12 cellular contexts compared by ENCODE assay signal in the genomic region with DNA sequence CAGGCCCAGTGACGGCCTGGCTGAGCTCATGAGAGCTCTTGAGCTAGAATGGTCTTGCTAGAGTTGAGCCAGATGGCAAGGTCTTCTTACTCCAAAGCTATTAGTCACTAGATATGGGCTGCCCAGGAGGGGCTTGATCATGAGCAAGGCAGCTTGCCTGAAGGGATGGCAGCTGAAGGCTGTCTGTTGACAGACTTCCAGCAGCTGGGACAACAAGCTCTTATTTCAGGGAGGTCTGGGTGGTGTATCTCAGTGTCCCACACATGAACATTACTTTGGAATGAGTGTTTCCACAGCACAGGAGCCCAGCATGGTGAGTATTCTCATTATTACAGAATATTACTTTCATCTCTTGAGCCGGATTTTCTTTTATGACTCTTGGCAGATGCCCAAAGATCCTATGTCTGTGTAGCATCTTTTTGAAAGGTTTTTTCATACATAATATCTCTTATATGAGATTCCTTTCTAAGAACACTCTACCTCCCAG.
DNase-seq lines count a peak whose midpoint lies in the region; ATAC-seq, FAIRE-seq and TF ChIP-seq lines count a peak whose summit lies in the region.
"Had no signal": no experiment of that assay in that cellular context is flagged by ENCODE, and none has a peak within 500 bp of the region (broad histone marks: within the 10 kb centered on the region; RNA-seq: fewer than 3 reads in every experiment).

No MANE protein-coding gene starts in this region.

- CTCF ChIA-PET in RWPE1 (lab: Yijun Ruan, JAX): no interaction called here

- no peak for TF ChIP-seq POLR2A in gastroesophageal sphincter (IDR thresholded peaks at IDR 0.05)

- H3K36me3 ChIP-seq in left ventricle myocardium inferior (no peaks in the 10 kb centered on the region), gastroesophageal sphincter (no peaks in the 10 kb centered on the region)
- H3K36me3 ChIP-seq: prostate gland had no signal

- POLR2A ChIA-PET in RWPE1 (lab: Yijun Ruan, JAX; ENCODE audit: low non-redundant PET): no interaction called here

- no peak for TF ChIP-seq EP300 in gastroesophageal sphincter (IDR thresholded peaks at IDR 0.05)

- H3K27me3 ChIP-seq in left ventricle myocardium inferior (ENCODE audit: low read depth) (no peaks in the 10 kb centered on the region), gastroesophageal sphincter (no peaks in the 10 kb centered on the region)

- TF ChIP-seq CTCF in left ventricle myocardium inferior (IDR thresholded peaks at IDR 0.05; ENCODE audit: borderline replicate concordance) (no peak), RWPE1 (conservative IDR thresholded peaks at IDR 0.05; ENCODE audit: low read depth) (no peak), gastroesophageal sphincter (IDR thresholded peaks at IDR 0.05) (no peak)

- no peaks in the 10 kb centered on the region for H3K9me3 ChIP-seq in left ventricle myocardium inferior (replicated peaks)
- no peaks in the 10 kb centered on the region for H3K9me3 ChIP-seq in gastroesophageal sphincter
- H3K9me3 ChIP-seq: prostate gland had no signal

- H3K4me1 ChIP-seq in left ventricle myocardium inferior (peaks cover 8% of the 10 kb centered on the region), gastroesophageal sphincter (peaks cover 0 to 8% (median 0%) of the 10 kb centered on the region in 3 donors)
- H3K4me1 ChIP-seq: prostate gland had no signal

- H3K4me3 ChIP-seq in left ventricle myocardium inferior (no peak overlapping the region), gastroesophageal sphincter (no peak overlapping the region)
- H3K4me3 ChIP-seq: prostate gland had no signal

- intact Hi-C loops in Right ventricle myocardium inferior (cut with DNase I) (no loop called here), left ventricle myocardium inferior (cut with micrococcal nuclease) (no loop called here)

- ATAC-seq in Right ventricle myocardium inferior: peak; percentile 69
- ATAC-seq in gastroesophageal sphincter: peak; percentile 43
- no peak for ATAC-seq in HG02852 (IDR thresholded peaks at IDR 0.05; ENCODE audit: unreplicated experiment)
- ATAC-seq in GM21786 (IDR thresholded peaks at IDR 0.05; ENCODE audit: unreplicated experiment): no peak
- ATAC-seq: Panc1 had no signal

- H3K27ac ChIP-seq in left ventricle myocardium inferior (replicated peaks) (no peak overlapping the region), RWPE1 (peak overlapping the region; percentile 75), gastroesophageal sphincter (no peak overlapping the region)
- H3K27ac ChIP-seq: prostate gland had no signal

- WGBS in gastroesophageal sphincter (ENCODE audit: low coverage in 1 of 2), 2 donors: 46 to 60% methylated on average over 1 to 2 of the region's 2 CpGs

- DNase-seq in Right ventricle myocardium inferior (ENCODE audit: missing footprints) (peak; percentile 68), left ventricle myocardium inferior (no peak), RWPE1 (ENCODE audit: low spot score) (no peak), urothelium cell line (ENCODE audit: low spot score) (peak; percentile 57), GM19239 (ENCODE audit: insufficient read length, low spot score) (no peak)
- DNase-seq: activated CD4-positive, alpha-beta T cell treated with anti-CD3 and anti-CD28 coated beads for 4 hours had no signal

- FAIRE-seq in urothelium cell line (lab: Jason Lieb, UNC) (no peak), GM19239 (lab: Jason Lieb, UNC) (no peak)
- FAIRE-seq: GM12891 had no signal

Comparison
In these comparisons a context has a peak if more than half of its experiments do, and no peak if none do; other contexts are left out.
1. DNase-seq: peak in Right ventricle myocardium inferior (single experiment) and urothelium cell line (single experiment); none in left ventricle myocardium inferior (single experiment), RWPE1 (single experiment) and GM19239 (single experiment).
2. ATAC-seq: peak in Right ventricle myocardium inferior (single experiment) and gastroesophageal sphincter (single experiment); none in HG02852 (single experiment) and GM21786 (single experiment).